In genomic region chr1:21532992-21533534, GRCh38 we compare ENCODE assay signal across 19 cellular contexts. TPM values are rescaled to one million over a fixed set of nuclear protein-coding genes. Genes with fewer than 3 reads are reported as not detected.
DNase-seq lines count a peak whose midpoint lies in the region; ATAC-seq, FAIRE-seq and TF ChIP-seq lines count a peak whose summit lies in the region.
"Had no signal": no experiment of that assay in that cellular context is flagged by ENCODE, and none has a peak within 500 bp of the region (broad histone marks: within the 10 kb centered on the region; RNA-seq: fewer than 3 reads in every experiment).

No MANE protein-coding gene starts in this region.

- no peak for DNase-seq in A549 (ENCODE audit: low read depth in 1 of 2, low spot score in 1 of 2)
- no peak for DNase-seq in WTC11 (ENCODE audit: low spot score)
- DNase-seq in colonic mucosa = no peak
- DNase-seq in stimulated activated naive CD8-positive, alpha-beta T cell treated with anti-CD3 and anti-CD28 coated beads, Interleukin-15, amount 100 ng/mL, for 72 hours = no peak
- no peak for DNase-seq in naive thymus-derived CD8-positive, alpha-beta T cell
- DNase-seq in HK-2 (ENCODE audit: unreplicated experiment) = no peak
- DNase-seq: 8988T; C1 segment of cervical spinal cord; Calu3; CD4-positive, alpha-beta memory T cell; COR-L47; DMS53; DMS79 treated with DMSO at 0.1 percent for 48 hours; GM23248; H9; HFFc6 had no signal

- peaks cover 31% of the 10 kb centered on the region for H3K4me1 Mint-ChIP-seq in WTC11
- no peaks in the 10 kb centered on the region for H3K4me1 Mint-ChIP-seq in stimulated activated naive CD8-positive, alpha-beta T cell treated with anti-CD3 and anti-CD28 coated beads, Interleukin-15, amount 100 ng/mL, for 72 hours
- no peaks in the 10 kb centered on the region for H3K4me1 Mint-ChIP-seq in naive thymus-derived CD8-positive, alpha-beta T cell

- H3K36me3 Mint-ChIP-seq in WTC11 = 0 out of 2 replicates have a peak, but pooled peaks cover 3% of the 10 kb centered on the region
- no peaks in the 10 kb centered on the region for H3K36me3 Mint-ChIP-seq in naive thymus-derived CD8-positive, alpha-beta T cell
- H3K36me3 Mint-ChIP-seq: CD4-positive, alpha-beta memory T cell had no signal

- CTCF ChIA-PET in A549 (lab: Yijun Ruan, JAX) (interaction anchor here (1.1 to 1.6 kb wide), 8 partner anchors 13 to 164 kb away, joined by 3 to 6 read pairs (median 4); partner anchors contain the start of gene ALPL), WTC11 (lab: Charles Lee) (interaction anchor here (1.1 kb wide), 1 partner anchor 21 kb away, joined by 3 read pairs; no protein-coding TSS in a partner anchor)

- no peaks in the 10 kb centered on the region for H3K36me3 ChIP-seq in colonic mucosa

- H3K4me3 Mint-ChIP-seq in WTC11 = no peak overlapping the region
- H3K4me3 Mint-ChIP-seq in stimulated activated naive CD8-positive, alpha-beta T cell treated with anti-CD3 and anti-CD28 coated beads, Interleukin-15, amount 100 ng/mL, for 72 hours = no peak overlapping the region
- no peak overlapping the region for H3K4me3 Mint-ChIP-seq in naive thymus-derived CD8-positive, alpha-beta T cell
- H3K4me3 Mint-ChIP-seq: CD4-positive, alpha-beta memory T cell; H9; HFFc6 had no signal

- no peak for FAIRE-seq in A549 (lab: Jason Lieb, UNC)
- FAIRE-seq: GM12892 had no signal

- no peaks in the 10 kb centered on the region for H3K27me3 Mint-ChIP-seq in WTC11 (ENCODE audit: low read depth)
- peaks cover 60% of the 10 kb centered on the region for H3K27me3 Mint-ChIP-seq in stimulated activated naive CD8-positive, alpha-beta T cell treated with anti-CD3 and anti-CD28 coated beads, Interleukin-15, amount 100 ng/mL, for 72 hours
- H3K27me3 Mint-ChIP-seq in naive thymus-derived CD8-positive, alpha-beta T cell = peaks cover 16 to 34% (median 24%) of the 10 kb centered on the region in 5 donors

- TF ChIP-seq POLR2A in A549 (IDR thresholded peaks at IDR 0.05; ENCODE audit: low read length) = no peak

- H3K4me3 ChIP-seq in A549 (no peak overlapping the region), colonic mucosa (no peak overlapping the region)
- H3K4me3 ChIP-seq: GM23248 had no signal

- intact Hi-C loops in colonic mucosa (cut with DNase I) = no loop called here

- H3K27me3 ChIP-seq in colonic mucosa = no peaks in the 10 kb centered on the region

- 49% methylated on average over 4 of the region's 4 CpGs for WGBS in A549 (ENCODE audit: missing lambda C conversion rate)

- TF ChIP-seq CTCF in A549 (IDR thresholded peaks at IDR 0.05) (no peak), WTC11 (IDR thresholded peaks at IDR 0.05) (no peak), colonic mucosa (IDR thresholded peaks at IDR 0.05) (no peak)

- no peak overlapping the region for H3K4me2 ChIP-seq in A549

- POLR2A ChIA-PET in A549 (lab: Yijun Ruan, JAX) = no interaction called here
- POLR2A ChIA-PET in WTC11 (lab: Charles Lee) = interaction anchor here (1.6 kb wide), 1 partner anchor 24 kb away, joined by 4 read pairs; the partner anchor contains the start of gene ALPL
- POLR2A ChIA-PET in naive thymus-derived CD8-positive, alpha-beta T cell (lab: Charles Lee) = no interaction called here

- ATAC-seq in A549 = no peak
- no peak for ATAC-seq in WTC11
- no peak for ATAC-seq in stimulated activated naive CD8-positive, alpha-beta T cell treated with anti-CD3 and anti-CD28 coated beads, Interleukin-15, amount 100 ng/mL, for 72 hours
- ATAC-seq in naive thymus-derived CD8-positive, alpha-beta T cell = no peak
- ATAC-seq: HCT116 had no signal

- H3K4me1 ChIP-seq in A549 (no peaks in the 10 kb centered on the region), colonic mucosa (no peaks in the 10 kb centered on the region)

- H3K27ac ChIP-seq in A549 (no peak overlapping the region), colonic mucosa (peak overlapping the region; percentile 47)
- H3K27ac ChIP-seq: GM23248 had no signal

- H3K9ac ChIP-seq in colonic mucosa (ENCODE audit: low read depth in 2 of 2, low read length in 2 of 2) = no peak overlapping the region
- H3K9ac ChIP-seq: GM23248 had no signal

- no peak for TF ChIP-seq EP300 in A549 (IDR thresholded peaks at IDR 0.05)

- 0 out of 2 replicates have a peak overlapping the region, but pooled peaks have one; percentile 76 for H3K27ac Mint-ChIP-seq in WTC11
- H3K27ac Mint-ChIP-seq in stimulated activated naive CD8-positive, alpha-beta T cell treated with anti-CD3 and anti-CD28 coated beads, Interleukin-15, amount 100 ng/mL, for 72 hours = no peak overlapping the region
- no peak overlapping the region for H3K27ac Mint-ChIP-seq in naive thymus-derived CD8-positive, alpha-beta T cell
- H3K27ac Mint-ChIP-seq: CD4-positive, alpha-beta memory T cell; HFFc6 had no signal

- H3K9me3 Mint-ChIP-seq in WTC11 = no peaks in the 10 kb centered on the region
- no peaks in the 10 kb centered on the region for H3K9me3 Mint-ChIP-seq in stimulated activated naive CD8-positive, alpha-beta T cell treated with anti-CD3 and anti-CD28 coated beads, Interleukin-15, amount 100 ng/mL, for 72 hours
- H3K9me3 Mint-ChIP-seq in naive thymus-derived CD8-positive, alpha-beta T cell = no peaks in the 10 kb centered on the region
- H3K9me3 Mint-ChIP-seq: CD4-positive, alpha-beta memory T cell; H9; HFFc6 had no signal

- no peaks in the 10 kb centered on the region for H3K9me3 ChIP-seq in A549
- no peaks in the 10 kb centered on the region for H3K9me3 ChIP-seq in colonic mucosa

- TF ChIP-seq RAD21 in A549 (conservative IDR thresholded peaks at IDR 0.05 in 1 of 2, IDR thresholded peaks at IDR 0.05 in 1 of 2) = no peak

TF ChIP-seq in A549, 52 proteins besides CTCF, POLR2A, EP300 and RAD21:
- TF ChIP-seq CBX2 (IDR thresholded peaks at IDR 0.05; ENCODE audit: borderline replicate concordance, low read depth) (no peak), HOXB5 (CRISPR knock-in tag; IDR thresholded peaks at IDR 0.05) (no peak), ZFP36 (IDR thresholded peaks at IDR 0.05; ENCODE audit: borderline replicate concordance, partially characterized antibody) (peak; percentile 20), EHF (CRISPR knock-in tag; IDR thresholded peaks at IDR 0.05) (no peak), PHF8 (IDR thresholded peaks at IDR 0.05; ENCODE audit: borderline replicate concordance, low read depth) (no peak), PBX3 (IDR thresholded peaks at IDR 0.05) (no peak)
- TF ChIP-seq, protein P1, sequence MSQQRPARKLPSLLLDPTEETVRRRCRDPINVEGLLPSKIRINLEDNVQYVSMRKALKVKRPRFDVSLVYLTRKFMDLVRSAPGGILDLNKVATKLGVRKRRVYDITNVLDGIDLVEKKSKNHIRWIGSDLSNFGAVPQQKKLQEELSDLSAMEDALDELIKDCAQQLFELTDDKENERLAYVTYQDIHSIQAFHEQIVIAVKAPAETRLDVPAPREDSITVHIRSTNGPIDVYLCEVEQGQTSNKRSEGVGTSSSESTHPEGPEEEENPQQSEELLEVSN (IDR thresholded peaks at IDR 0.05; ENCODE audit: borderline replicate concordance, low read depth) = no peak
TF ChIP-seq in A549: peak in this region for 1.

TF ChIP-seq in WTC11, 78 proteins besides CTCF, POLR2A, EP300 and RAD21 (continues in another document):
- TF ChIP-seq STAT6 (CRISPR knock-in tag; conservative IDR thresholded peaks at IDR 0.05; ENCODE audit: low read depth) = no peak
- TF ChIP-seq ZNF416 (CRISPR knock-in tag; IDR thresholded peaks at IDR 0.05) = no peak
- TF ChIP-seq ZNF121 (CRISPR knock-in tag; IDR thresholded peaks at IDR 0.05) = no peak

RNA-seq across cellular contexts. Expression of gene ALPL, which starts 23.8 kb away (rescaled TPM):
- 0.06 and 0.19 TPM in 2 replicates for polyA plus RNA-seq in A549 (2011; rRNA removed)
- 0.32 and 0.36 TPM in 2 replicates for polyA plus RNA-seq in A549 (2012; cell fraction: cytosol; rRNA removed)
- polyA plus RNA-seq in A549 (2012; cell fraction: nucleus; rRNA removed) = 0.17 and 0.28 TPM in 2 replicates
- polyA plus RNA-seq in A549 (2017; fragmentation: RNase III; extraction: RNeasy Plus Mini Kit Qiagen cat#74134 plus additional on column Dnase treatment) = 0.13 to 0.31 TPM (median 0.14 TPM) in 3 replicates
- 0.68 TPM in 1 of 2 replicates, not detected in the other for polyA minus RNA-seq in A549 (2011; rRNA and poly(A)+ RNA removed)
- total RNA-seq in WTC11 (2021) = 140 to 148 TPM (median 148 TPM) in 3 replicates
- total RNA-seq in colonic mucosa = 1 to 10 TPM; 1.6 to 1.7 TPM
- total RNA-seq in naive thymus-derived CD8-positive, alpha-beta T cell = not detected
- polyA plus RNA-seq in naive thymus-derived CD8-positive, alpha-beta T cell = not detected
- total RNA-seq: CD4-positive, alpha-beta memory T cell; GM23248; H4 had no signal
- polyA plus RNA-seq: CD4-positive, alpha-beta memory T cell had no signal

Comparison
In these comparisons a context has a peak if more than half of its experiments do, and no peak if none do; other contexts are left out.
1. RNA of gene ALPL, which starts 23.8 kb away (total RNA-seq): 140 to 148 TPM in WTC11; 1.6 to 1.7 TPM in colonic mucosa and not detected in naive thymus-derived CD8-positive, alpha-beta T cell; every median in the first group is over 10 times any median in the second.